ENCODE assay signal across 1 cellular context in the genomic region with DNA sequence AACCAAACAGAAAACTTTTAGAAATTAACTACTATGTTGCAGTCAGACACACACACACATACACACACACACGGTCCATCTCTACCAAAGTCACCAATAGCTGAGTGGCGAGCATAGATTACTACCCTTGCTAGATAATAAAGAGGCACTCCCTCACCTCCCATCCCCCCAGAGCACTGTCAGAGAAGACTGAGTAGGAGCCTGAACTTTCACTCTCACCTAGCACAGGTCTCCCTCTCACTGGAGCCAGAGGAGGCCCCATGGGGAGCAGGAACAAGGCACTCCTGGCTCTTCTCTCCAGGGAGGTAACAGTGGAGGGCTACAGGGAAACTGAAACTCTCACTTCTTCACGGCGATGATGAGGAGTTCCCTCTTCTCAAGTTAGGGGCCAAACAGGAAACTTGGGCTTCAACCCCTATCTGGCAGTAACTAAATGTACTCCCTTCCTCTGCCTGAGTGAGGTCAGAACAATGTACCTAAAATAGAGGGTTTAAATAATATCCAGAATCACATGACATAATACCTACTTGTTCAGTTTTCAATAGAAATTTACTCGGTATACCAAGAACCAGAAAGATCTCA.
TF ChIP-seq lines count a peak whose summit lies in the region.

No MANE protein-coding gene starts in this region.

TF ChIP-seq in GM12878, 131 proteins besides CTCF, POLR2A, EP300 and RAD21:
- TF ChIP-seq HDAC6 (IDR thresholded peaks at IDR 0.05; ENCODE audit: unreplicated experiment) = no peak
- TF ChIP-seq, protein P1, sequence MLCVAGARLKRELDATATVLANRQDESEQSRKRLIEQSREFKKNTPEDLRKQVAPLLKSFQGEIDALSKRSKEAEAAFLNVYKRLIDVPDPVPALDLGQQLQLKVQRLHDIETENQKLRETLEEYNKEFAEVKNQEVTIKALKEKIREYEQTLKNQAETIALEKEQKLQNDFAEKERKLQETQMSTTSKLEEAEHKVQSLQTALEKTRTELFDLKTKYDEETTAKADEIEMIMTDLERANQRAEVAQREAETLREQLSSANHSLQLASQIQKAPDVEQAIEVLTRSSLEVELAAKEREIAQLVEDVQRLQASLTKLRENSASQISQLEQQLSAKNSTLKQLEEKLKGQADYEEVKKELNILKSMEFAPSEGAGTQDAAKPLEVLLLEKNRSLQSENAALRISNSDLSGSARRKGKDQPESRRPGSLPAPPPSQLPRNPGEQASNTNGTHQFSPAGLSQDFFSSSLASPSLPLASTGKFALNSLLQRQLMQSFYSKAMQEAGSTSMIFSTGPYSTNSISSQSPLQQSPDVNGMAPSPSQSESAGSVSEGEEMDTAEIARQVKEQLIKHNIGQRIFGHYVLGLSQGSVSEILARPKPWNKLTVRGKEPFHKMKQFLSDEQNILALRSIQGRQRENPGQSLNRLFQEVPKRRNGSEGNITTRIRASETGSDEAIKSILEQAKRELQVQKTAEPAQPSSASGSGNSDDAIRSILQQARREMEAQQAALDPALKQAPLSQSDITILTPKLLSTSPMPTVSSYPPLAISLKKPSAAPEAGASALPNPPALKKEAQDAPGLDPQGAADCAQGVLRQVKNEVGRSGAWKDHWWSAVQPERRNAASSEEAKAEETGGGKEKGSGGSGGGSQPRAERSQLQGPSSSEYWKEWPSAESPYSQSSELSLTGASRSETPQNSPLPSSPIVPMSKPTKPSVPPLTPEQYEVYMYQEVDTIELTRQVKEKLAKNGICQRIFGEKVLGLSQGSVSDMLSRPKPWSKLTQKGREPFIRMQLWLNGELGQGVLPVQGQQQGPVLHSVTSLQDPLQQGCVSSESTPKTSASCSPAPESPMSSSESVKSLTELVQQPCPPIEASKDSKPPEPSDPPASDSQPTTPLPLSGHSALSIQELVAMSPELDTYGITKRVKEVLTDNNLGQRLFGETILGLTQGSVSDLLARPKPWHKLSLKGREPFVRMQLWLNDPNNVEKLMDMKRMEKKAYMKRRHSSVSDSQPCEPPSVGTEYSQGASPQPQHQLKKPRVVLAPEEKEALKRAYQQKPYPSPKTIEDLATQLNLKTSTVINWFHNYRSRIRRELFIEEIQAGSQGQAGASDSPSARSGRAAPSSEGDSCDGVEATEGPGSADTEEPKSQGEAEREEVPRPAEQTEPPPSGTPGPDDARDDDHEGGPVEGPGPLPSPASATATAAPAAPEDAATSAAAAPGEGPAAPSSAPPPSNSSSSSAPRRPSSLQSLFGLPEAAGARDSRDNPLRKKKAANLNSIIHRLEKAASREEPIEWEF (IDR thresholded peaks at IDR 0.05; ENCODE audit: insufficient replicate concordance, low read depth, low read length) = no peak
- TF ChIP-seq BCLAF1 (IDR thresholded peaks at IDR 0.05) = no peak
- TF ChIP-seq, protein P2, sequence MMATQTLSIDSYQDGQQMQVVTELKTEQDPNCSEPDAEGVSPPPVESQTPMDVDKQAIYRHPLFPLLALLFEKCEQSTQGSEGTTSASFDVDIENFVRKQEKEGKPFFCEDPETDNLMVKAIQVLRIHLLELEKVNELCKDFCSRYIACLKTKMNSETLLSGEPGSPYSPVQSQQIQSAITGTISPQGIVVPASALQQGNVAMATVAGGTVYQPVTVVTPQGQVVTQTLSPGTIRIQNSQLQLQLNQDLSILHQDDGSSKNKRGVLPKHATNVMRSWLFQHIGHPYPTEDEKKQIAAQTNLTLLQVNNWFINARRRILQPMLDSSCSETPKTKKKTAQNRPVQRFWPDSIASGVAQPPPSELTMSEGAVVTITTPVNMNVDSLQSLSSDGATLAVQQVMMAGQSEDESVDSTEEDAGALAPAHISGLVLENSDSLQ (IDR thresholded peaks at IDR 0.05) = no peak
- TF ChIP-seq RELB (IDR thresholded peaks at IDR 0.05; ENCODE audit: low read depth) = no peak
- TF ChIP-seq, protein P3, sequence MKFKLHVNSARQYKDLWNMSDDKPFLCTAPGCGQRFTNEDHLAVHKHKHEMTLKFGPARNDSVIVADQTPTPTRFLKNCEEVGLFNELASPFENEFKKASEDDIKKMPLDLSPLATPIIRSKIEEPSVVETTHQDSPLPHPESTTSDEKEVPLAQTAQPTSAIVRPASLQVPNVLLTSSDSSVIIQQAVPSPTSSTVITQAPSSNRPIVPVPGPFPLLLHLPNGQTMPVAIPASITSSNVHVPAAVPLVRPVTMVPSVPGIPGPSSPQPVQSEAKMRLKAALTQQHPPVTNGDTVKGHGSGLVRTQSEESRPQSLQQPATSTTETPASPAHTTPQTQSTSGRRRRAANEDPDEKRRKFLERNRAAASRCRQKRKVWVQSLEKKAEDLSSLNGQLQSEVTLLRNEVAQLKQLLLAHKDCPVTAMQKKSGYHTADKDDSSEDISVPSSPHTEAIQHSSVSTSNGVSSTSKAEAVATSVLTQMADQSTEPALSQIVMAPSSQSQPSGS (IDR thresholded peaks at IDR 0.05; ENCODE audit: low read length) = no peak
